9 cellular contexts compared by ENCODE assay signal in genomic region chr3:70982274-70982673, GRCh38.
A peak's percentile ranks its signal among the peaks of the same experiment; 100 is the strongest.
DNase-seq lines count a peak whose midpoint lies in the region; TF ChIP-seq lines count a peak whose summit lies in the region.
"Had no signal": no experiment of that assay in that cellular context is flagged by ENCODE, and none has a peak within 500 bp of the region (broad histone marks: within the 10 kb centered on the region; RNA-seq: fewer than 3 reads in every experiment).

No MANE protein-coding gene starts in this region.

- H3K4me1 ChIP-seq in KMS-11 (ENCODE audit: low read depth, poor library complexity, severe bottlenecking) (peaks cover 59% of the 10 kb centered on the region), stomach (peaks cover 26 to 81% (median 72%) of the 10 kb centered on the region in 4 donors), ovary (ENCODE audit: insufficient read depth) (peaks cover 18% of the 10 kb centered on the region)

- DNase-seq in amniotic stem cell (lab: John Stamatoyannopoulos, UW): peak; percentile 17
- no peak for DNase-seq in immature natural killer cell
- DNase-seq in stomach: no peak
- DNase-seq in GM10248 (ENCODE audit: extremely low spot score): no peak
- DNase-seq in C1 segment of cervical spinal cord (lab: John Stamatoyannopoulos, UW): no peak
- no peak for DNase-seq in stimulated activated CD4-positive, alpha-beta T cell treated with anti-CD3 and anti-CD28 coated beads, Interleukin-4, amount 100 ng/mL, for 4 hours
- DNase-seq in ovary: no peak
- DNase-seq: NCI-H82 had no signal

- POLR2A ChIA-PET in GM10248 (lab: Yijun Ruan, JAX): no interaction called here

- no peak overlapping the region for H3K4me3 Mint-ChIP-seq in immature natural killer cell

- peak overlapping the region; percentile 97 for H3K4me2 ChIP-seq in KMS-11

- TF ChIP-seq EP300 in stomach (IDR thresholded peaks at IDR 0.05) (no peak), ovary (IDR thresholded peaks at IDR 0.05) (no peak)

- H3K4me3 ChIP-seq in KMS-11 (IDR thresholded peaks at IDR 0.05; ENCODE audit: insufficient read depth, low read depth, low read length): no peak overlapping the region
- no peak overlapping the region for H3K4me3 ChIP-seq in stomach
- H3K4me3 ChIP-seq in ovary: no peak overlapping the region

- H3K4me1 Mint-ChIP-seq in immature natural killer cell: peaks cover 45 to 55% of the 10 kb centered on the region in 2 donors

- no peaks in the 10 kb centered on the region for H3K9me3 Mint-ChIP-seq in immature natural killer cell

- H3K9ac ChIP-seq in KMS-11: peak overlapping the region; percentile 91

- H3K27me3 ChIP-seq in KMS-11 (ENCODE audit: insufficient read depth, low read depth) (no peaks in the 10 kb centered on the region), stomach (no peaks in the 10 kb centered on the region), ovary (no peaks in the 10 kb centered on the region)

- H3K36me3 Mint-ChIP-seq in immature natural killer cell: peaks cover 16 to 27% (median 16%) of the 10 kb centered on the region in 3 donors

- CTCF ChIA-PET in GM10248 (lab: Yijun Ruan, JAX): no interaction called here

- intact Hi-C loops in stomach (cut with DNase I; ENCODE audit: low total_unique reads): no loop called here
- intact Hi-C loops in ovary (cut with DNase I): loop anchor here in 2 of 4 donors (10.0 kb wide), 1 partner anchor 83 kb away; no protein-coding TSS in a partner anchor

- H3K27ac Mint-ChIP-seq in immature natural killer cell: peak overlapping the region; percentile 6 to 78 (median 44)

- TF ChIP-seq POLR2A in stomach (IDR thresholded peaks at IDR 0.05): no peak
- TF ChIP-seq POLR2A in ovary (IDR thresholded peaks at IDR 0.05): no peak

- H3K27me3 Mint-ChIP-seq in immature natural killer cell (ENCODE audit: low read depth in 3 of 3): peaks cover 1 to 6% (median 3%) of the 10 kb centered on the region in 3 donors

- H3K79me2 ChIP-seq in KMS-11 (ENCODE audit: insufficient read depth, low read depth): no peaks in the 10 kb centered on the region; the same call in 1 of the 2 replicates

- TF ChIP-seq CTCF in KMS-11 (conservative IDR thresholded peaks at IDR 0.05; ENCODE audit: low read depth, low read length): no peak
- no peak for TF ChIP-seq CTCF in stomach (IDR thresholded peaks at IDR 0.05)
- no peak for TF ChIP-seq CTCF in GM10248 (IDR thresholded peaks at IDR 0.05; ENCODE audit: control extremely low read depth, extremely low read depth, low read depth, missing control alignments)
- TF ChIP-seq CTCF in ovary (IDR thresholded peaks at IDR 0.05): no peak

- no peak overlapping the region for H2AFZ ChIP-seq in KMS-11 (ENCODE audit: low read depth)

- WGBS in stomach, 5 donors: 27 to 58% (median 41%) methylated on average over 1 of the region's 1 CpG
- 32 to 45% (median 36%) methylated on average over 1 of the region's 1 CpG for WGBS in ovary, 3 donors

- H3K36me3 ChIP-seq in KMS-11 (ENCODE audit: insufficient read depth) (no peaks in the 10 kb centered on the region), stomach (peaks cover 20 to 48% (median 36%) of the 10 kb centered on the region in 4 donors), ovary (no peaks in the 10 kb centered on the region)

- H3K27ac ChIP-seq in KMS-11 (peak overlapping the region; percentile 100), stomach (peak overlapping the region in 4 of 5 donors; percentile 80 to 89 (median 84)), ovary (peak overlapping the region in 1 of 2 donors; percentile 36)

- no peaks in the 10 kb centered on the region for H4K20me1 ChIP-seq in KMS-11 (ENCODE audit: insufficient read depth)

- H3K9me3 ChIP-seq in stomach: no peaks in the 10 kb centered on the region
- H3K9me3 ChIP-seq in ovary: no peaks in the 10 kb centered on the region
